12 cellular contexts compared by ENCODE assay signal in the genomic region with DNA sequence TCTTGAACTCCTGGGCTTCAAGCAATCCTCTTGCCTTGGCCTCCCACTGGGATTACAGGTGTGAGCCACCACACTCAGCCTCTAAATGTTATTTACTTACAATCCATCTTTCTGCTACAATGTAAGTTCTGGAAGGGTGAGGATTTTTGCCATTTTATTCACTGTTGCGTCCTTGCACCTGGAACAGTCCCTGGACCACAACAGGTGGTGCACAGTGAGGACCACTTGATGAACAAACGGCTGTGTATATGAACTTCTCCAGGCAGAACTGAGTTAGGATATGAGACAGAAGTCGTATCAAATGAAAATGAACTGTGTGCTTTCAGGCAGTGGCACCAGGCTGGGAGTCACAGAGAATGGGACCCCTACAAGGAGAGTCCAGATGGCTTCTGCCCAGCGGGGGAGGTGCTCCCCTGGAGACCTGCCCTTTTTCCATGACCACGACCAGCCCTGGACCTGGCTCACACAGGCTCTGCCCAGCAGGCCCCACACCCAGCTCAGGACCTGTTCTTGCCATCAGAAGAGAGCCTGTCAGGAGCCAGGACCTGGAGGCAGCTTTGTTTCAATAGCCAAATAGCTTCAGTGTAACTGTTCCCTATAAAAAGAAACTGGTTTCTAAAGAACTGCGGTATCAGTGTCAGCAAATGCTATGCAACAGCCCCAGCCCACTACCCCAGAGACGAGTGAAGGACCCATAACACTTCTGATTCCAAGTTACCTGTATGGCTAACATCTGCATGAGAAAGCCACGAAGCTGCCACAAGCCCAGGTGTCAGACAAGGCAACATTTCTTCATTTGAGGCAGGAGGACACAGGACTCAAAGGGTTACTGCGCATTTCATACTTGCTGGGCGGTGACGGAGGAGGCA.
A peak's percentile ranks its signal among the peaks of the same experiment; 100 is the strongest.
DNase-seq lines count a peak whose midpoint lies in the region; ATAC-seq, FAIRE-seq and TF ChIP-seq lines count a peak whose summit lies in the region.
"Had no signal": no experiment of that assay in that cellular context is flagged by ENCODE, and none has a peak within 500 bp of the region (broad histone marks: within the 10 kb centered on the region; RNA-seq: fewer than 3 reads in every experiment).

No MANE protein-coding gene starts in this region.

- no peak for ATAC-seq in GM18861 (IDR thresholded peaks at IDR 0.05; ENCODE audit: unreplicated experiment)
- ATAC-seq: activated CD4-positive, CD25-positive, alpha-beta regulatory T cell treated with anti-CD3 and anti-CD28 coated beads, Interleukin-2, amount 50 U/mL, for 24 hours had no signal

- H3K9me3 ChIP-seq in kidney (ENCODE audit: control insufficient read depth in 1 of 2, low read length in 2 of 2), result no peaks in the 10 kb centered on the region
- H3K9me3 ChIP-seq in stomach smooth muscle (ENCODE audit: control insufficient read depth in 2 of 2, low read length in 2 of 2), result no peaks in the 10 kb centered on the region

- FAIRE-seq in kidney (lab: Jason Lieb, UNC), result no peak
- FAIRE-seq: small intestine had no signal

- peaks cover 44 to 46% of the 10 kb centered on the region in 2 donors for H3K4me1 ChIP-seq in kidney (ENCODE audit: control insufficient read depth in 1 of 2, insufficient read depth in 1 of 2, low read depth in 1 of 2, low read length in 2 of 2)
- H3K4me1 ChIP-seq in stomach smooth muscle (ENCODE audit: control insufficient read depth, insufficient read depth, low read length), result peaks cover 53% of the 10 kb centered on the region

- in situ Hi-C loops in brain microvascular endothelial cell (cut with HindIII; ENCODE audit: low pct_ligation_motif_present, low sequenced_read_pairs) (loop anchor here (25.0 kb wide), 1 partner anchor 118 kb away; no protein-coding TSS in a partner anchor), GM13977 (cut with MboI; ENCODE audit: low pct_unique_long_range_greater_than_20kb, low sequenced_read_pairs, unreplicated experiment) (no loop called here)

- no peak overlapping the region for H3K4me3 ChIP-seq in brain microvascular endothelial cell (ENCODE audit: low read depth, low read length)
- peak overlapping the region in 1 of 2 donors; percentile 14 for H3K4me3 ChIP-seq in kidney (ENCODE audit: low read length in 2 of 2)
- H3K4me3 ChIP-seq in stomach smooth muscle (ENCODE audit: low read length in 2 of 2), result peak overlapping the region in 1 of 2 donors; percentile 22

- H3K27me3 ChIP-seq in brain microvascular endothelial cell (replicated peaks), result no peaks in the 10 kb centered on the region
- H3K27me3 ChIP-seq in stomach smooth muscle (ENCODE audit: control insufficient read depth in 1 of 2, insufficient read depth in 2 of 2, low read length in 2 of 2), result no peaks in the 10 kb centered on the region

- H3K9ac ChIP-seq in kidney (ENCODE audit: low read length in 2 of 2) (peak overlapping the region in 1 of 2 donors; percentile 62), stomach smooth muscle (ENCODE audit: low read length in 2 of 2) (peak overlapping the region in 1 of 2 donors; percentile 21)

- intact Hi-C loops in kidney (cut with DNase I), result no loop called here

- peak overlapping the region; percentile 7 for H3K27ac ChIP-seq in brain microvascular endothelial cell
- H3K27ac ChIP-seq in kidney (ENCODE audit: low read depth in 2 of 2, low read length in 2 of 2), result peak overlapping the region; percentile 64 to 78
- peak overlapping the region; percentile 41 for H3K27ac ChIP-seq in stomach smooth muscle (ENCODE audit: low read length)

- H3K36me3 ChIP-seq in brain microvascular endothelial cell (replicated peaks), result no peaks in the 10 kb centered on the region
- H3K36me3 ChIP-seq in kidney (ENCODE audit: control insufficient read depth in 1 of 2, insufficient read depth in 2 of 2, low read length in 2 of 2), result no peaks in the 10 kb centered on the region
- no peaks in the 10 kb centered on the region for H3K36me3 ChIP-seq in stomach smooth muscle (ENCODE audit: control insufficient read depth in 2 of 2, insufficient read depth in 2 of 2, low read length in 2 of 2)

- TF ChIP-seq CTCF in brain microvascular endothelial cell (IDR thresholded peaks at IDR 0.05; ENCODE audit: low read depth, low read length, missing control alignments) (no peak), kidney (IDR thresholded peaks at IDR 0.05; ENCODE audit: borderline replicate concordance, extremely low read depth, insufficient read depth) (no peak), GM13977 (IDR thresholded peaks at IDR 0.05; ENCODE audit: extremely low read depth, insufficient read depth, missing control alignments) (no peak)

- DNase-seq in NCI-H146 treated with DMSO at 0.1 percent for 48 hours (lab: John Stamatoyannopoulos, UW; ENCODE audit: unreplicated experiment), result peak; percentile 35
- DNase-seq in brain microvascular endothelial cell, result no peak
- no peak for DNase-seq in kidney
- DNase-seq in activated CD4-positive, CD25-positive, alpha-beta regulatory T cell (lab: John Stamatoyannopoulos, UW), result no peak
- DNase-seq in inferior parietal cortex (ENCODE audit: extremely low spot score), result no peak
- DNase-seq in GM13977 (ENCODE audit: low spot score), result no peak
- DNase-seq: activated gamma-delta T cell; effector memory CD8-positive, alpha-beta T cell had no signal

Comparison
In these comparisons a context has a peak if more than half of its experiments do, and no peak if none do; other contexts are left out.
1. H3K27ac ChIP-seq: peak in every context shown above with its lines; median percentile 71 in kidney; 41 in stomach smooth muscle; 7 in brain microvascular endothelial cell.